ENCODE assay signal across 13 cellular contexts in genomic region chr2:232310189-232310588, GRCh38.
DNase-seq lines count a peak whose midpoint lies in the region; ATAC-seq lines count a peak whose summit lies in the region.
"Had no signal": no experiment of that assay in that cellular context is flagged by ENCODE, and none has a peak within 500 bp of the region (broad histone marks: within the 10 kb centered on the region; RNA-seq: fewer than 3 reads in every experiment).

No MANE protein-coding gene starts in this region.

- peak overlapping the region; percentile 83 for H3K27ac Mint-ChIP-seq in activated CD4-positive, alpha-beta memory T cell treated with anti-CD3 and anti-CD28 coated beads, Interleukin-2, amount 10 ng/mL, durations not matched to agents 7 days and 5 days
- H3K27ac Mint-ChIP-seq in effector memory CD8-positive, alpha-beta T cell, result peak overlapping the region; percentile 91 to 98

- peaks cover 26% of the 10 kb centered on the region for H3K36me3 Mint-ChIP-seq in activated CD4-positive, alpha-beta memory T cell treated with anti-CD3 and anti-CD28 coated beads, Interleukin-2, amount 10 ng/mL, durations not matched to agents 7 days and 5 days (ENCODE audit: low read depth)
- H3K36me3 Mint-ChIP-seq in effector memory CD8-positive, alpha-beta T cell (ENCODE audit: insufficient read depth), result peaks cover 13% of the 10 kb centered on the region

- POLR2A ChIA-PET in activated CD4-positive, alpha-beta memory T cell treated with anti-CD3 and anti-CD28 coated beads, Interleukin-2, amount 10 ng/mL, durations not matched to agents 7 days and 5 days (lab: Charles Lee), result interaction anchor here (0.8 to 2.4 kb wide), 4 partner anchors 8 to 349 kb away, joined by 3 to 13 read pairs (median 4); partner anchors contain the start of gene DIS3L2

- CTCF ChIA-PET in activated CD4-positive, alpha-beta memory T cell treated with anti-CD3 and anti-CD28 coated beads, Interleukin-2, amount 10 ng/mL, durations not matched to agents 7 days and 5 days (lab: Charles Lee), result interaction anchor here (1.0 to 3.2 kb wide), 8 partner anchors 10 to 20 kb away, joined by 3 to 18 read pairs (median 5); no protein-coding TSS in a partner anchor

- H3K4me1 Mint-ChIP-seq in activated CD4-positive, alpha-beta memory T cell treated with anti-CD3 and anti-CD28 coated beads, Interleukin-2, amount 10 ng/mL, durations not matched to agents 7 days and 5 days, result peaks cover 53% of the 10 kb centered on the region
- H3K4me1 Mint-ChIP-seq in effector memory CD8-positive, alpha-beta T cell (ENCODE audit: low read depth in 2 of 2), result peaks cover 51 to 61% of the 10 kb centered on the region in 2 donors
- H3K4me1 Mint-ChIP-seq: neural crest cell had no signal

- H3K9me3 Mint-ChIP-seq in activated CD4-positive, alpha-beta memory T cell treated with anti-CD3 and anti-CD28 coated beads, Interleukin-2, amount 10 ng/mL, durations not matched to agents 7 days and 5 days, result peaks cover 13% of the 10 kb centered on the region
- H3K9me3 Mint-ChIP-seq in effector memory CD8-positive, alpha-beta T cell, result no peaks in the 10 kb centered on the region

- no peak overlapping the region for H3K4me3 Mint-ChIP-seq in activated CD4-positive, alpha-beta memory T cell treated with anti-CD3 and anti-CD28 coated beads, Interleukin-2, amount 10 ng/mL, durations not matched to agents 7 days and 5 days
- peak overlapping the region; percentile 77 to 78 for H3K4me3 Mint-ChIP-seq in effector memory CD8-positive, alpha-beta T cell
- H3K4me3 Mint-ChIP-seq: neural crest cell had no signal

- no peak for DNase-seq in activated CD4-positive, CD25-positive, alpha-beta regulatory T cell (lab: John Stamatoyannopoulos, UW)
- DNase-seq in activated CD4-positive, alpha-beta memory T cell treated with anti-CD3 and anti-CD28 coated beads, Interleukin-2, amount 10 ng/mL, durations not matched to agents 7 days and 5 days, result peak; percentile 53
- DNase-seq in effector memory CD8-positive, alpha-beta T cell, result peak; percentile 31 to 48 (median 32)
- peak; percentile 16 for DNase-seq in stimulated activated CD4-positive, alpha-beta T cell treated with anti-CD3 and anti-CD28 coated beads, Interleukin-2, amount 100 ng/mL, for 4 hours (ENCODE audit: low read depth)
- DNase-seq in NOMO-1 treated with dmso at 0.1 percent for 144 hours (lab: John Stamatoyannopoulos, UW; ENCODE audit: unreplicated experiment) (no peak), RKO (ENCODE audit: low spot score) (no peak)
- DNase-seq: 8988T, brain microvascular endothelial cell, DMS153, NCI-H2029 had no signal

- no peaks in the 10 kb centered on the region for H3K27me3 Mint-ChIP-seq in activated CD4-positive, alpha-beta memory T cell treated with anti-CD3 and anti-CD28 coated beads, Interleukin-2, amount 10 ng/mL, durations not matched to agents 7 days and 5 days
- no peaks in the 10 kb centered on the region for H3K27me3 Mint-ChIP-seq in effector memory CD8-positive, alpha-beta T cell

- ATAC-seq in activated CD4-positive, CD25-positive, alpha-beta regulatory T cell treated with anti-CD3 and anti-CD28 coated beads, Interleukin-2, amount 50 U/mL, for 24 hours, result peak; percentile 81
- ATAC-seq in effector memory CD8-positive, alpha-beta T cell (replicated peaks), result peak; percentile 89
- no peak for ATAC-seq in GM18909 (IDR thresholded peaks at IDR 0.05; ENCODE audit: poor library complexity, unreplicated experiment)

Comparison
In these comparisons a context has a peak if more than half of its experiments do, and no peak if none do; other contexts are left out.
1. DNase-seq: peak in activated CD4-positive, alpha-beta memory T cell treated with anti-CD3 and anti-CD28 coated beads, Interleukin-2, amount 10 ng/mL, durations not matched to agents 7 days and 5 days (single experiment), effector memory CD8-positive, alpha-beta T cell (3 of 3) and stimulated activated CD4-positive, alpha-beta T cell treated with anti-CD3 and anti-CD28 coated beads, Interleukin-2, amount 100 ng/mL, for 4 hours (single experiment); none in activated CD4-positive, CD25-positive, alpha-beta regulatory T cell (0 of 4), NOMO-1 treated with dmso at 0.1 percent for 144 hours (single experiment) and RKO (single experiment).